ENCODE assay signal across 1 cellular context in the genomic region with DNA sequence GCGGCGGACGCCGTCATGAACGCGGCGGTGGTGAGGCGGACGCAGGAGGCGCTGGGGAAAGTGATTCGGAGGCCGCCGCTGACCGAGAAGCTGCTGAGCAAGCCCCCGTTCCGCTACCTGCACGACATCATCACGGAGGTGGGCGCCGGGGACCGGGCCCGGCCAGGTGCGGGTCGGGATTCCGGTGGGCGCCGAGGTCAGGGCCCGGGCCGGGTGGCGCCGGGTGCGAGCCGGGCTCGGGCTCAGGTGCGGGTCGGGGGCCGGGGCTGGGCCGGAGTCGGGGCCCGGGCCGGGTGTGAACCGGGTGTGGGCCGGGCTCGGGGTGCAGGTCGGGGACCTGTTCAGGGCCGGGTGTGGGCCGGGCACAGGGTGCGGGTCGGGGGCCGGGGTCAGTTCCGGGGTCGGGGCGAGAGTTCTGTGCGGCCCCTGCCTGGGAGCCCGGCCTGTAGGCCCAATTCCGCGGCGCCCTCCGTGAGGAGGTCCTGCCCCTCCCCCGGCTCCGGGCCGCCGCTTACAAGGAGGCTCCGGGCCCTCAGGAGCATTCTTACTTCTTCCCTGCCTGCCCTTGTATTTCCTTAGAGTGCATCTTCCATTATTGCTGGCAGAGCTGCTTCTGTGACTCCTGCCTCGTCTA.
TF ChIP-seq lines count a peak whose summit lies in the region.

No MANE protein-coding gene starts in this region.

TF ChIP-seq in IMR-90, 13 proteins besides CTCF, POLR2A, EP300 and RAD21:
- TF ChIP-seq ELK1 (IDR thresholded peaks at IDR 0.05; ENCODE audit: borderline replicate concordance, low read depth, low read length) (no peak), RCOR1 (IDR thresholded peaks at IDR 0.05; ENCODE audit: insufficient replicate concordance, low read length) (no peak), RFX5 (IDR thresholded peaks at IDR 0.05; ENCODE audit: low read depth, low read length) (no peak), MXI1 (IDR thresholded peaks at IDR 0.05; ENCODE audit: borderline replicate concordance, low read depth, low read length) (no peak)
